Comparison of ENCODE assay signal across 16 cellular contexts in genomic region chrX:10906861-10907260, GRCh38.
"Had no signal": no experiment of that assay in that cellular context is flagged by ENCODE, and none has a peak within 500 bp of the region (broad histone marks: within the 10 kb centered on the region; RNA-seq: fewer than 3 reads in every experiment).

No MANE protein-coding gene starts in this region.

- H3K9me3 ChIP-seq: esophagus muscularis mucosa, lower lobe of right lung, sigmoid colon had no signal

- H3K27me3 ChIP-seq: esophagus muscularis mucosa, foreskin keratinocyte, right atrium auricular region, sigmoid colon had no signal

- DNase-seq: effector memory CD8-positive, alpha-beta T cell; foreskin keratinocyte; kidney; left cardiac atrium; left ventricle myocardium inferior; lower lobe of right lung; natural killer cell; posterior cingulate gyrus; sigmoid colon; small intestine; stimulated activated CD4-positive, alpha-beta T cell treated with anti-CD3 and anti-CD28 coated beads, Interleukin-12 subunit alpha, Interleukin-12 subunit beta, amount 100 ng/mL, for 4 hours; stimulated activated naive CD4-positive, alpha-beta T cell treated with Interleukin-2 at 50 U/mL for 16 hours; trophoblast cell had no signal

- H3K4me3 ChIP-seq: esophagus muscularis mucosa, left ventricle myocardium inferior, lower lobe of right lung, right atrium auricular region, sigmoid colon had no signal

- ATAC-seq: effector memory CD8-positive, alpha-beta T cell; foreskin keratinocyte; left cardiac atrium; lower lobe of right lung; natural killer cell had no signal

- H3K27ac ChIP-seq: epithelial cell of prostate, esophagus muscularis mucosa, foreskin keratinocyte, left ventricle myocardium inferior, lower lobe of right lung, right atrium auricular region, sigmoid colon had no signal

- H3K36me3 ChIP-seq: esophagus muscularis mucosa, left ventricle myocardium inferior, lower lobe of right lung, right atrium auricular region, sigmoid colon had no signal

- H3K4me1 ChIP-seq: foreskin keratinocyte, left ventricle myocardium inferior, lower lobe of right lung, right atrium auricular region, sigmoid colon had no signal

- FAIRE-seq: kidney, small intestine had no signal
